In the genomic region with DNA sequence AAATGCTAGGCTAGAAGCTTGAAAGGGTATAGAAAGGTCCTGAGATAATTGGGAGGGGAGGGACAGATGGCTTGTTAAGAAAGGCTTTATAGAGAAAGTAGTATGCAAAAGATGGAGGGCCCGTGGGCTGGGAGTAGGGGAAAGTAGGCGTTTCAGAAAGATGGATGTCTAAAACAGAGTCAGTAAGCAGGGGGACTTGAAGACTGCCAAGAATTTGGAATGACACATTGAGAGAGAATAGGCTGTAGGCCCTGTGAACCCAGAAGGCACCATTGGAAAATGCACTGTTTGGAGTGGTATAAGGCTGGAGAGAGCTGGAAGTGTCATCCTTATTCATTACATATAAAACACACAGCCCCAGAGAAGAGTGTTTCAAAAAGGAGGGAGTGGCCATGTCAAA, we compare ENCODE assay signal across 8 cellular contexts. TPM values are rescaled to one million over a fixed set of nuclear protein-coding genes. Genes with fewer than 3 reads are reported as not detected.
DNase-seq lines count a peak whose midpoint lies in the region; ATAC-seq and TF ChIP-seq lines count a peak whose summit lies in the region.

No MANE protein-coding gene starts in this region.

- no peaks in the 10 kb centered on the region for H3F3A ChIP-seq in smooth muscle cell (ENCODE audit: low read depth)

- no peaks in the 10 kb centered on the region for H3K9me3 ChIP-seq in hepatocyte (ENCODE audit: low read depth)
- H3K9me3 ChIP-seq in smooth muscle cell (replicated peaks; ENCODE audit: low read depth) = no peaks in the 10 kb centered on the region

- peaks cover 15% of the 10 kb centered on the region for H3K4me1 ChIP-seq in hepatocyte (ENCODE audit: insufficient read depth)
- H3K4me1 ChIP-seq in smooth muscle cell (ENCODE audit: low read depth) = peaks cover 20% of the 10 kb centered on the region

- H3K9me2 ChIP-seq in hepatocyte (replicated peaks; ENCODE audit: insufficient read depth) = no peaks in the 10 kb centered on the region

- H3K4me3 Mint-ChIP-seq in CD14-positive monocyte = peak overlapping the region; percentile 98 to 99
- H3K4me3 Mint-ChIP-seq in activated T-helper 17 cell treated with anti-CD3 and anti-CD28 coated beads, Interleukin-2, amount 50 U/mL, for 72 hours = peak overlapping the region; percentile 87

- H3K9me3 Mint-ChIP-seq in CD14-positive monocyte = no peaks in the 10 kb centered on the region
- H3K9me3 Mint-ChIP-seq in activated T-helper 17 cell treated with anti-CD3 and anti-CD28 coated beads, Interleukin-2, amount 50 U/mL, for 72 hours = no peaks in the 10 kb centered on the region

- peak overlapping the region; percentile 97 for H2AFZ ChIP-seq in hepatocyte
- H2AFZ ChIP-seq in smooth muscle cell (ENCODE audit: low read depth) = peak overlapping the region; percentile 93

- peak overlapping the region; percentile 61 to 100 (median 99) for H3K27ac Mint-ChIP-seq in CD14-positive monocyte
- peak overlapping the region; percentile 86 for H3K27ac Mint-ChIP-seq in activated T-helper 17 cell treated with anti-CD3 and anti-CD28 coated beads, Interleukin-2, amount 50 U/mL, for 72 hours

- H3K4me2 ChIP-seq in hepatocyte (peak overlapping the region; percentile 81), smooth muscle cell (peak overlapping the region; percentile 90)

- H3K4me3 ChIP-seq in hepatocyte = peak overlapping the region; percentile 93
- H3K4me3 ChIP-seq in smooth muscle cell = peak overlapping the region; percentile 84

- H3K36me3 ChIP-seq in hepatocyte (replicated peaks; ENCODE audit: insufficient read depth, low read depth) (no peaks in the 10 kb centered on the region), smooth muscle cell (ENCODE audit: low read depth) (peaks cover 11% of the 10 kb centered on the region)

- no peak for DNase-seq in CD14-positive monocyte (ENCODE audit: low spot score)
- DNase-seq in HT-29 (ENCODE audit: low spot score) = peak; percentile 44
- DNase-seq in hepatocyte (ENCODE audit: low spot score) = peak; percentile 7
- DNase-seq in smooth muscle cell (lab: John Stamatoyannopoulos, UW; ENCODE audit: unreplicated experiment) = no peak
- no peak for DNase-seq in stimulated activated naive CD4-positive, alpha-beta T cell treated with Interleukin-2 at 50 U/mL for 16 hours (lab: John Stamatoyannopoulos, UW)

- peak overlapping the region; percentile 99 for H3K27ac ChIP-seq in hepatocyte
- H3K27ac ChIP-seq in smooth muscle cell (ENCODE audit: low read depth) = no peak overlapping the region

- H3K27me3 ChIP-seq in hepatocyte = no peaks in the 10 kb centered on the region
- H3K27me3 ChIP-seq in smooth muscle cell (ENCODE audit: low read depth) = no peaks in the 10 kb centered on the region

- no peaks in the 10 kb centered on the region for H3K27me3 Mint-ChIP-seq in CD14-positive monocyte (ENCODE audit: low read depth in 3 of 3)
- no peaks in the 10 kb centered on the region for H3K27me3 Mint-ChIP-seq in activated T-helper 17 cell treated with anti-CD3 and anti-CD28 coated beads, Interleukin-2, amount 50 U/mL, for 72 hours

- H4K20me1 ChIP-seq in hepatocyte (ENCODE audit: insufficient read depth, poor library complexity, severe bottlenecking) (peaks cover 5% of the 10 kb centered on the region), smooth muscle cell (ENCODE audit: low read depth) (peaks cover 9% of the 10 kb centered on the region)

- intact Hi-C loops in CD14-positive monocyte (cut with micrococcal nuclease) = loop anchor here in 1 of 2 donors (5.0 kb wide), 1 partner anchor 1024 kb away; a partner anchor contains a TSS

- peaks cover 21 to 36% of the 10 kb centered on the region in 2 donors for H3K36me3 Mint-ChIP-seq in CD14-positive monocyte
- H3K36me3 Mint-ChIP-seq in activated T-helper 17 cell treated with anti-CD3 and anti-CD28 coated beads, Interleukin-2, amount 50 U/mL, for 72 hours (ENCODE audit: low read depth) = peaks cover 74% of the 10 kb centered on the region

- ATAC-seq in activated T-helper 17 cell treated with anti-CD3 and anti-CD28 coated beads, Interleukin-2, amount 50 U/mL, for 72 hours (replicated peaks) = peak; percentile 17
- ATAC-seq in HG03045 (IDR thresholded peaks at IDR 0.05; ENCODE audit: unreplicated experiment) = no peak
- ATAC-seq in GM21528 (IDR thresholded peaks at IDR 0.05; ENCODE audit: low FRiP score, unreplicated experiment) = no peak

- H3K4me1 Mint-ChIP-seq in CD14-positive monocyte = peaks cover 31% of the 10 kb centered on the region
- H3K4me1 Mint-ChIP-seq in activated T-helper 17 cell treated with anti-CD3 and anti-CD28 coated beads, Interleukin-2, amount 50 U/mL, for 72 hours = peaks cover 35% of the 10 kb centered on the region

- WGBS in hepatocyte (ENCODE audit: low lambda C conversion rate, missing lambda C conversion rate) = 6% methylated on average over 2 of the region's 2 CpGs
- 8% methylated on average over 2 of the region's 2 CpGs for whole genome bisulfite sequencing in smooth muscle cell (ENCODE audit: low lambda C conversion rate)

- H3K9ac ChIP-seq in smooth muscle cell (ENCODE audit: low read depth) = peak overlapping the region; percentile 99

- H3K79me2 ChIP-seq in hepatocyte (peaks cover 63% of the 10 kb centered on the region), smooth muscle cell (ENCODE audit: low read depth) (peaks cover 56% of the 10 kb centered on the region)

- TF ChIP-seq CTCF in CD14-positive monocyte (IDR thresholded peaks at IDR 0.05) (no peak), hepatocyte (IDR thresholded peaks at IDR 0.05; ENCODE audit: poor library complexity) (no peak), smooth muscle cell (IDR thresholded peaks at IDR 0.05; ENCODE audit: borderline replicate concordance, insufficient read depth, poor library complexity, severe bottlenecking) (no peak)

RNA-seq across cellular contexts. Expression of a gene that starts 0.9 kb away (rescaled TPM):
- polyA plus RNA-seq in CD14-positive monocyte (100 to 1,000 TPM; 118 to 143 TPM), hepatocyte (76.2 and 79.4 TPM in 2 replicates), smooth muscle cell (67.0 and 71.3 TPM in 2 replicates)
- 55.7 and 84.8 TPM in 2 replicates for total RNA-seq in HT-29 (2014; rRNA removed; shearing (Covaris generic))
- total RNA-seq in activated T-helper 17 cell treated with anti-CD3 and anti-CD28 coated beads, Interleukin-2, amount 50 U/mL, for 72 hours = 100 to 1,000 TPM in 1 of 2 donors, 10 to 100 TPM in 1; 59.6 to 105 TPM
- total RNA-seq in hepatocyte (76.2 and 92.0 TPM in 2 replicates), smooth muscle cell (80.1 and 80.4 TPM in 2 replicates)

RNA-seq across cellular contexts. Expression of a gene that starts 1.2 kb away (rescaled TPM):
- polyA plus RNA-seq in CD14-positive monocyte = 1 to 10 TPM; 2.7 to 3.4 TPM
- 31.3 and 40.4 TPM in 2 replicates for total RNA-seq in HT-29 (2014; rRNA removed; shearing (Covaris generic))
- total RNA-seq in activated T-helper 17 cell treated with anti-CD3 and anti-CD28 coated beads, Interleukin-2, amount 50 U/mL, for 72 hours = 10 to 100 TPM; 12.0 to 14.7 TPM
- total RNA-seq in hepatocyte = 10.0 and 11.9 TPM in 2 replicates
- polyA plus RNA-seq in hepatocyte = 2.0 and 4.7 TPM in 2 replicates
- total RNA-seq in smooth muscle cell = 11.7 and 21.2 TPM in 2 replicates
- polyA plus RNA-seq in smooth muscle cell = 2.8 and 3.0 TPM in 2 replicates

RNA-seq across cellular contexts. Expression of a gene that starts 45.8 kb away (rescaled TPM):
- 1 to 10 TPM; 1.7 to 1.8 TPM for polyA plus RNA-seq in CD14-positive monocyte
- total RNA-seq in HT-29 (2014; rRNA removed; shearing (Covaris generic)) = 2.5 and 3.2 TPM in 2 replicates
- total RNA-seq in activated T-helper 17 cell treated with anti-CD3 and anti-CD28 coated beads, Interleukin-2, amount 50 U/mL, for 72 hours = 10 to 100 TPM in 1 of 2 donors, 1 to 10 TPM in 1; 5.0 to 12.4 TPM
- 18.9 and 21.0 TPM in 2 replicates for total RNA-seq in hepatocyte
- 11.1 and 13.1 TPM in 2 replicates for polyA plus RNA-seq in hepatocyte
- 18.1 and 25.8 TPM in 2 replicates for total RNA-seq in smooth muscle cell
- polyA plus RNA-seq in smooth muscle cell = 12.6 and 12.8 TPM in 2 replicates

Comparison
In these comparisons a context has a peak if more than half of its experiments do, and no peak if none do; other contexts are left out.
1. DNase-seq: peak in HT-29 (single experiment) and hepatocyte (single experiment); none in CD14-positive monocyte (single experiment), smooth muscle cell (single experiment) and stimulated activated naive CD4-positive, alpha-beta T cell treated with Interleukin-2 at 50 U/mL for 16 hours (single experiment).